ENCODE assay signal across 8 cellular contexts in the genomic region with DNA sequence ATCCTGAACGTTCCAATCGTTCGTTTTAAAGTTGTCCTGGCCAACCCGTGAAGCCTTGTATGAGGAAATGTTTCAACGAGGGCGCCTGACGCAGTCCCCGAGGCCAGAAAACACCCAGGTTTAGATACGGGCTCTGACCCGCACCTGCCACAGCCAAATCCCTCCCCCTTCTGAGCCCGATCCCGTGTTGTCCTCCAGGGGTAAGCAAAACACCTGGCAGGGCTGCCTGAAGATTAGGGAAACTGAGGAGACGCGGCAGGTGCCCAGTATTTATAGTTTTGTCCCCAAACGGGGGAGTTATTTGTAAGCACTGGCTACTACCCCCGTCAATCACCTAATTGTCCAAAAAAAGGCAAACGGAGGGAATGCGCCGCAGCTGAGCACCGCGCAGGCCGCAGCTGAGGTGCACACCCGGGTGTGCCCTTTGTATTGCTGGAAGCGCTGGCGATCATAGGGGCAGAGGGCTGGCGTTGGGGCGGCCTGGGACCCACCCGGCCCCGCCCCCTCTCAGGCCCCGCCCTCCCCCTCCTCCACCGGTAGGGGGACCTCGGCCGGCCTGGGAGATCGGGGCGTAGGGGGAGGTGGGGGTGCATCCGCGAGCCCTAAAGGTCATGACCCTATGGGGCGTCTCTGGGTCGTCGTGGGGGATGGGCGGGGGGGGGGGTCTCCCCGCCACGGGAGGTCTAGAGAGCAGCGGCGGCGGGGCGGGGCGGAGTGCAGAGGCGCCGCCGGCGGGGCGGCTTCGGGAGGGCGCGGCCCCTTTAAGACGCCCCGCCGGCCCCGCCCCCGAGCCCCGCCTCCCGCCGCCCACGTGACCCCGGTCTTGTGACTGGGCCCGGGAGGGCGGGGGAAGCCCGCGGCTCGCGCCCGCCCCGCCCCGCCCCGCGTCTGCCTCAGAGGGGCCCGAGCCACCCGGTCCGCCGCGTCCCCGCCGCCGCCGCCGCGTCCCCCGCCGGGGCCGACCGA. TPM values are rescaled to one million over a fixed set of nuclear protein-coding genes. Genes with fewer than 3 reads are reported as not detected.
DNase-seq lines count a peak whose midpoint lies in the region; ATAC-seq, FAIRE-seq and TF ChIP-seq lines count a peak whose summit lies in the region.

A gene with protein sequence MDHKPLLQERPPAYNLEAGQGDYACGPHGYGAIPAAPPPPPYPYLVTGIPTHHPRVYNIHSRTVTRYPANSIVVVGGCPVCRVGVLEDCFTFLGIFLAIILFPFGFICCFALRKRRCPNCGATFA (plus strand): TSS at position 896 of the 966 bp plus-strand sequence. CDS start 110 bp downstream, outside the sequence.

- peak within 1 kb of the TSS; percentile 92 for H3K4ac ChIP-seq in IMR-90 (ENCODE audit: low read depth, low read length)

- H3K4me3 ChIP-seq in IMR-90 (ENCODE audit: insufficient read depth, low read depth, low read length): peak within 1 kb of the TSS; percentile 88
- H3K4me3 ChIP-seq in PC-9: peak within 1 kb of the TSS; percentile 87
- H3K4me3 ChIP-seq in esophagus muscularis mucosa: peak within 1 kb of the TSS; percentile 87 to 100 (median 100)

- FAIRE-seq in D721Med (lab: Jason Lieb, UNC): no peak

- H3K79me1 ChIP-seq in IMR-90 (ENCODE audit: low read depth in 1 of 2, low read length in 2 of 2): peaks cover 10 to 42% of the 10 kb centered on the region in 2 experiments; a peak in 3 of 4 replicates

- H3K27me3 Mint-ChIP-seq in activated T-cell treated with anti-CD3 and anti-CD28 coated beads, Interleukin-2, amount 50 U/mL, for 4 hours (ENCODE audit: low read depth): no peaks in the 10 kb centered on the region

- peaks cover 11% of the 10 kb centered on the region for H3K9me1 ChIP-seq in IMR-90 (ENCODE audit: insufficient read depth, low read length)

- in situ Hi-C loops in IMR-90 (cut with MboI; ENCODE audit: low sequenced_read_pairs): no loop called here

- peaks cover 6% of the 10 kb centered on the region for H3K36me3 Mint-ChIP-seq in activated T-cell treated with anti-CD3 and anti-CD28 coated beads, Interleukin-2, amount 50 U/mL, for 4 hours (ENCODE audit: insufficient read depth)

- peaks cover 44% of the 10 kb centered on the region for H3K79me2 ChIP-seq in PC-9 (ENCODE audit: low read depth)

- WGBS in IMR-90 (ENCODE audit: extremely low coverage in 2 of 2, insufficient read length in 1 of 2), 2 experiments: 0% methylated on average over 11 of the region's 92 CpGs; no CpG with 5 or more reads in 1 of the 2 experiments
- 1% methylated on average over 15 of the region's 92 CpGs for WGBS in esophagus muscularis mucosa

- peak within 1 kb of the TSS; percentile 66 for H2BK120ac ChIP-seq in IMR-90 (ENCODE audit: low read depth, low read length)

- ATAC-seq in GM21447 (IDR thresholded peaks at IDR 0.05; ENCODE audit: unreplicated experiment) (peak; percentile 78), IMR-90 (ENCODE audit: low read depth) (peak; percentile 79)
- peak; percentile 84 to 86 for ATAC-seq in activated T-cell treated with anti-CD3 and anti-CD28 coated beads, Interleukin-2, amount 50 U/mL, for 4 hours

- DNase-seq in D721Med (ENCODE audit: insufficient read length, low spot score): peak; percentile 74
- peak; percentile 73 for DNase-seq in IMR-90
- peak; percentile 70 to 88 for DNase-seq in PC-9
- DNase-seq in activated T-cell treated with anti-CD3 and anti-CD28 coated beads, Interleukin-2, amount 50 U/mL, for 4 hours: peak; percentile 93
- DNase-seq in esophagus muscularis mucosa (ENCODE audit: extremely low spot score): peak; percentile 99
- peak; percentile 94 for DNase-seq in myocyte (ENCODE audit: low read depth)
- DNase-seq in stimulated activated CD8-positive, alpha-beta memory T cell treated with anti-CD3 and anti-CD28 coated beads, Interleukin-7, amount 100 ng/mL, for 48 hours (ENCODE audit: extremely low read depth in 1 of 2, low read depth in 1 of 2): peak; percentile 74 to 83

- peak within 1 kb of the TSS; percentile 79 for H3K23ac ChIP-seq in IMR-90 (ENCODE audit: low read depth, low read length)

- peak within 1 kb of the TSS; percentile 99 for H2AK9ac ChIP-seq in IMR-90 (replicated peaks; ENCODE audit: low read depth, low read length, poor library complexity)

- peaks cover 30% of the 10 kb centered on the region for H3K4me1 Mint-ChIP-seq in activated T-cell treated with anti-CD3 and anti-CD28 coated beads, Interleukin-2, amount 50 U/mL, for 4 hours (ENCODE audit: low read depth)

- H3K9me3 ChIP-seq in IMR-90 (ENCODE audit: control insufficient read depth, insufficient read depth, low read length) (no peaks in the 10 kb centered on the region), PC-9 (ENCODE audit: insufficient read depth, low read depth) (no peaks in the 10 kb centered on the region), esophagus muscularis mucosa (no peaks in the 10 kb centered on the region)

- no peak for TF ChIP-seq EP300 in esophagus muscularis mucosa (IDR thresholded peaks at IDR 0.05)

- BruUV-seq in IMR-90 (replicated peaks; lab: Mats Ljungman, UMichigan) (no TSS peak), PC-9 (replicated peaks; lab: Mats Ljungman, UMichigan) (no TSS peak)

- peak within 1 kb of the TSS; percentile 34; the same call in 1 of the 2 replicates for H2BK20ac ChIP-seq in IMR-90 (ENCODE audit: low read depth, low read length)

- H4K8ac ChIP-seq in IMR-90 (ENCODE audit: low read depth in 2 of 2, low read length in 2 of 2): peak within 1 kb of the TSS; percentile 85 to 88; a peak in 3 of 4 replicates

- H4K91ac ChIP-seq in IMR-90 (ENCODE audit: insufficient read depth, low read depth, low read length): peak within 1 kb of the TSS; percentile 85

- TF ChIP-seq CTCF in D721Med (IDR thresholded peaks at IDR 0.05; ENCODE audit: insufficient read depth, missing control alignments) (no peak), IMR-90 (conservative IDR thresholded peaks at IDR 0.05; ENCODE audit: low read depth, low read length) (no peak), PC-9 (conservative IDR thresholded peaks at IDR 0.05) (no peak), esophagus muscularis mucosa (IDR thresholded peaks at IDR 0.05) (no peak)

- H3K56ac ChIP-seq in IMR-90 (ENCODE audit: extremely low read depth, insufficient read depth, low read length): peak within 1 kb of the TSS; percentile 79

- H2AK5ac ChIP-seq in IMR-90 (ENCODE audit: low read depth, low read length): peak within 1 kb of the TSS; percentile 97

- no peaks in the 10 kb centered on the region for H3K9me2 ChIP-seq in PC-9 (ENCODE audit: insufficient read depth)

- H4K5ac ChIP-seq in IMR-90 (ENCODE audit: low read depth, low read length): peak within 1 kb of the TSS; percentile 70

- H3K14ac ChIP-seq in IMR-90 (replicated peaks; ENCODE audit: low read depth, low read length): peak within 1 kb of the TSS; percentile 87

- H3K27me3 ChIP-seq in IMR-90 (ENCODE audit: control insufficient read depth, insufficient read depth, low read length): no peaks in the 10 kb centered on the region
- no peaks in the 10 kb centered on the region for H3K27me3 ChIP-seq in PC-9 (ENCODE audit: insufficient read depth, low read depth)
- H3K27me3 ChIP-seq in esophagus muscularis mucosa: no peaks in the 10 kb centered on the region

- TF ChIP-seq RAD21 in IMR-90 (IDR thresholded peaks at IDR 0.05; ENCODE audit: low read length): no peak

- H2AFZ ChIP-seq in IMR-90 (replicated peaks; ENCODE audit: low read length, poor library complexity): peak within 1 kb of the TSS; percentile 98
- peak within 1 kb of the TSS; percentile 74 for H2AFZ ChIP-seq in PC-9

- peaks cover 45% of the 10 kb centered on the region for H3F3A ChIP-seq in PC-9 (ENCODE audit: insufficient read depth, low read depth)

- no peaks in the 10 kb centered on the region for H3K9me3 Mint-ChIP-seq in activated T-cell treated with anti-CD3 and anti-CD28 coated beads, Interleukin-2, amount 50 U/mL, for 4 hours

- dilution Hi-C loops in IMR-90 (cut with HindIII; ENCODE audit: low sequenced_read_pairs, unreplicated experiment): no loop called here

- peak within 1 kb of the TSS; percentile 94 for H3K9ac ChIP-seq in IMR-90 (ENCODE audit: low read depth, low read length)

- peak within 1 kb of the TSS; percentile 65; the same call in 1 of the 3 replicates for H2BK15ac ChIP-seq in IMR-90 (ENCODE audit: low read depth, low read length)

- TF ChIP-seq POLR2A in IMR-90 (IDR thresholded peaks at IDR 0.05; ENCODE audit: low read depth, low read length) (0 out of 2 replicates have a peak, but pooled peaks have one; percentile 6), esophagus muscularis mucosa (IDR thresholded peaks at IDR 0.05; ENCODE audit: low read depth) (peak; percentile 83)

- H4K20me1 ChIP-seq in IMR-90 (ENCODE audit: insufficient read depth, low read length) (peaks cover 32% of the 10 kb centered on the region), PC-9 (ENCODE audit: insufficient read depth) (no peaks in the 10 kb centered on the region; the same call in 1 of the 2 replicates)

- peak within 1 kb of the TSS; percentile 97 for H3K4me2 ChIP-seq in IMR-90 (ENCODE audit: low read depth, low read length)
- peak within 1 kb of the TSS; percentile 98 for H3K4me2 ChIP-seq in PC-9

- peak within 1 kb of the TSS; percentile 83 for H2BK5ac ChIP-seq in IMR-90 (ENCODE audit: low read depth, low read length, poor library complexity, severe bottlenecking)

- peak within 1 kb of the TSS; percentile 87 for H3K4me3 Mint-ChIP-seq in activated T-cell treated with anti-CD3 and anti-CD28 coated beads, Interleukin-2, amount 50 U/mL, for 4 hours

- intact Hi-C loops in IMR-90 (cut with micrococcal nuclease): no loop called here
- intact Hi-C loops in PC-9 (cut with micrococcal nuclease; ENCODE audit: unreplicated experiment): loop anchor here (5.0 to 10.0 kb wide), 3 partner anchors 71 to 586 kb away; no protein-coding TSS in a partner anchor
- intact Hi-C loops in esophagus muscularis mucosa (cut with DNase I): loop anchor here (5.0 kb wide), 1 partner anchor 34 kb away; no protein-coding TSS in a partner anchor

- peak within 1 kb of the TSS; percentile 64 for H3K18ac ChIP-seq in IMR-90 (ENCODE audit: low read depth, low read length)

- CTCF ChIA-PET in IMR-90 (lab: Yijun Ruan, JAX): interaction anchor here (0.6 kb wide), 1 partner anchor 84 kb away, joined by 8 read pairs; no protein-coding TSS in a partner anchor
- CTCF ChIA-PET in PC-9 (lab: Charles Lee): interaction anchor here (0.6 kb wide), 1 partner anchor 16 kb away, joined by 3 read pairs; no protein-coding TSS in a partner anchor

- H3K27ac ChIP-seq in IMR-90 (ENCODE audit: insufficient read depth, low read length): peak within 1 kb of the TSS; percentile 91
- peak within 1 kb of the TSS; percentile 97 for H3K27ac ChIP-seq in PC-9
- H3K27ac ChIP-seq in esophagus muscularis mucosa (replicated peaks in 1 of 4): peak within 1 kb of the TSS; percentile 93 to 97 (median 96)

- H3K4me1 ChIP-seq in IMR-90 (ENCODE audit: control insufficient read depth, insufficient read depth, low read length): peaks cover 36% of the 10 kb centered on the region
- peaks cover 37% of the 10 kb centered on the region for H3K4me1 ChIP-seq in PC-9 (replicated peaks; ENCODE audit: insufficient read depth)
- peaks cover 47 to 60% (median 59%) of the 10 kb centered on the region in 4 donors for H3K4me1 ChIP-seq in esophagus muscularis mucosa

- POLR2A ChIA-PET in IMR-90 (lab: Charles Lee; ENCODE audit: unreplicated experiment): no interaction called here
- POLR2A ChIA-PET in PC-9 (lab: Charles Lee; ENCODE audit: unreplicated experiment): interaction anchor here (0.6 kb wide), 2 partner anchors 7 to 24 kb away, joined by 4 to 15 read pairs; no protein-coding TSS in a partner anchor

- H3K36me3 ChIP-seq in IMR-90 (ENCODE audit: control insufficient read depth, insufficient read depth, low read length): peaks cover 15% of the 10 kb centered on the region; the same call in 1 of the 2 replicates
- 0 out of 2 replicates have a peak, but pooled peaks cover 3% of the 10 kb centered on the region for H3K36me3 ChIP-seq in PC-9 (ENCODE audit: low read depth)
- H3K36me3 ChIP-seq in esophagus muscularis mucosa: peaks cover 0 to 7% (median 0%) of the 10 kb centered on the region in 4 donors

RNA-seq across cellular contexts. Expression of the gene that starts here (rescaled TPM):
- 24.7 and 30.6 TPM in 2 replicates for total RNA-seq in IMR-90 (2012; rRNA removed)
- 68.3 and 91.3 TPM in 2 replicates for polyA plus RNA-seq in IMR-90 (2012; rRNA removed)
- polyA plus RNA-seq in IMR-90 (2012; cell fraction: cytosol; rRNA removed): 81.9 and 90.8 TPM in 2 replicates
- polyA plus RNA-seq in IMR-90 (2012; cell fraction: nucleus; rRNA removed; ENCODE audit: low replicate concordance): 23.2 and 48.0 TPM in 2 replicates
- 239 and 255 TPM in 2 replicates for total RNA-seq in PC-9 (2021)
- total RNA-seq in activated T-cell treated with anti-CD3 and anti-CD28 coated beads, Interleukin-2, amount 50 U/mL, for 4 hours: 10 to 100 TPM; 46.4 to 58.1 (median 51.1) TPM
- 10 to 100 TPM; 34.5 to 74.7 (median 55.3) TPM for total RNA-seq in esophagus muscularis mucosa
- 73.8 and 101 TPM in 2 replicates for total RNA-seq in myocyte
- polyA plus RNA-seq in myocyte (2012): 561 TPM

Comparison
In these comparisons a context has a peak if more than half of its experiments do, and no peak if none do; other contexts are left out.
1. Peak in every context shown above with its lines: DNase-seq, ATAC-seq, H3K4me3 ChIP-seq and H3K27ac ChIP-seq.